1 cellular context compared by ENCODE assay signal in the genomic region with DNA sequence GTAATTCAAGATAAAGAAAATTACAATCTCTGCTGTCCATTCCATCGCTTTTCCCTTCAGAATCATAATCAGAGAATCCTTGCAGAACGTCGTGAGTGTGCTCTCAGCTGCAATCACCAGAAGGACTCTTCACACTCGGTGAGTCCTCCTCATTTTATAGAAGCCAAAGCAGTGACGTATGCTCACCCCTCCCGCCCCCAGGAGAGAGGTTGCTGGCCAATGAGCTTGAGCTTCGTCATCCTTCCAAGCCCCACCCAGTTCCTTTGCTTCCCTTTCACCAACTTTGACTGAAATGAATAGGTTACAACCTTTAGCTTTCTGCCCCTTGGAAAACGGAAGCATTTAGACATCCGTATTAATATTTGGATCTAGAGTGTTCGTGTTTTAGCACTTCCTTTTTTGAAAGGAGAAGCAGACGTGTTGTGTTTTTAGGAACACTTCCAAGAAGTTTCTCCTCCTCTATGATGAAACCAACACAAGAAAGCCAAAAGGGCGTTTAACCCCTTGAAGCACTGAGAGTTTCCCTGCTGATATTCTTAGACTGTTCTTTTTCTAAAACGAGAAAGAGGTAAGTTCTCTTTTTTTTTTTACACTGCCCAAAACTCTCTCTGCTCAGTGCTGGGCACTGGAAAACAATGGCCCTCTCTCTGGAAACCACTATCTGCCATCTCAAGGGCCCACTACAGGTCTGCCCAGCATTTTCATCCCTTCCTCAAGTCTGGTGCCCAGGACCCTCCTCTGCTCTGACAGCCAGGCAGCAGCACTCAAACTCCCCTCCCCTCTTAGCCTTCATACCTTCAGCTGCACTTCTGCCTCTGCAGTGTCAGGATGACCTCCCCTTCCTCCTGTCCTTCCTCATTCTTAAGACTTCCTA.
TF ChIP-seq lines count a peak whose summit lies in the region.

No MANE protein-coding gene starts in this region.

TF ChIP-seq in HEK293, 187 proteins besides CTCF, POLR2A, EP300 and RAD21 (continued from another document and continues in another):
- TF ChIP-seq SP3 (tag by site-specific recombination; IDR thresholded peaks at IDR 0.05) = peak; percentile 72
- TF ChIP-seq ZNF311 (tag by site-specific recombination; IDR thresholded peaks at IDR 0.05; ENCODE audit: borderline replicate concordance) = no peak
- TF ChIP-seq ZNF155 (tag by site-specific recombination; IDR thresholded peaks at IDR 0.05) = no peak
- TF ChIP-seq SETDB1 (IDR thresholded peaks at IDR 0.05; ENCODE audit: insufficient read length, low read length) = peak; percentile 82
- no peak for TF ChIP-seq ZNF654 (tag by site-specific recombination; IDR thresholded peaks at IDR 0.05; ENCODE audit: low read depth)
- TF ChIP-seq ZNF629 (tag by site-specific recombination; IDR thresholded peaks at IDR 0.05) = peak; percentile 72
- TF ChIP-seq SALL2 (tag by site-specific recombination; IDR thresholded peaks at IDR 0.05; ENCODE audit: borderline replicate concordance) = no peak
- TF ChIP-seq ZBTB20 (tag by site-specific recombination; IDR thresholded peaks at IDR 0.05) = peak; percentile 41; the same call in 1 of the 2 replicates
- no peak for TF ChIP-seq ZNF670 (tag by site-specific recombination; IDR thresholded peaks at IDR 0.05; ENCODE audit: low read depth)
- TF ChIP-seq, protein P1, sequence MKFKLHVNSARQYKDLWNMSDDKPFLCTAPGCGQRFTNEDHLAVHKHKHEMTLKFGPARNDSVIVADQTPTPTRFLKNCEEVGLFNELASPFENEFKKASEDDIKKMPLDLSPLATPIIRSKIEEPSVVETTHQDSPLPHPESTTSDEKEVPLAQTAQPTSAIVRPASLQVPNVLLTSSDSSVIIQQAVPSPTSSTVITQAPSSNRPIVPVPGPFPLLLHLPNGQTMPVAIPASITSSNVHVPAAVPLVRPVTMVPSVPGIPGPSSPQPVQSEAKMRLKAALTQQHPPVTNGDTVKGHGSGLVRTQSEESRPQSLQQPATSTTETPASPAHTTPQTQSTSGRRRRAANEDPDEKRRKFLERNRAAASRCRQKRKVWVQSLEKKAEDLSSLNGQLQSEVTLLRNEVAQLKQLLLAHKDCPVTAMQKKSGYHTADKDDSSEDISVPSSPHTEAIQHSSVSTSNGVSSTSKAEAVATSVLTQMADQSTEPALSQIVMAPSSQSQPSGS (tag by site-specific recombination; IDR thresholded peaks at IDR 0.05; ENCODE audit: low read depth) = peak; percentile 94
- TF ChIP-seq, protein P2, sequence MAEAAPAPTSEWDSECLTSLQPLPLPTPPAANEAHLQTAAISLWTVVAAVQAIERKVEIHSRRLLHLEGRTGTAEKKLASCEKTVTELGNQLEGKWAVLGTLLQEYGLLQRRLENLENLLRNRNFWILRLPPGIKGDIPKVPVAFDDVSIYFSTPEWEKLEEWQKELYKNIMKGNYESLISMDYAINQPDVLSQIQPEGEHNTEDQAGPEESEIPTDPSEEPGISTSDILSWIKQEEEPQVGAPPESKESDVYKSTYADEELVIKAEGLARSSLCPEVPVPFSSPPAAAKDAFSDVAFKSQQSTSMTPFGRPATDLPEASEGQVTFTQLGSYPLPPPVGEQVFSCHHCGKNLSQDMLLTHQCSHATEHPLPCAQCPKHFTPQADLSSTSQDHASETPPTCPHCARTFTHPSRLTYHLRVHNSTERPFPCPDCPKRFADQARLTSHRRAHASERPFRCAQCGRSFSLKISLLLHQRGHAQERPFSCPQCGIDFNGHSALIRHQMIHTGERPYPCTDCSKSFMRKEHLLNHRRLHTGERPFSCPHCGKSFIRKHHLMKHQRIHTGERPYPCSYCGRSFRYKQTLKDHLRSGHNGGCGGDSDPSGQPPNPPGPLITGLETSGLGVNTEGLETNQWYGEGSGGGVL (tag by site-specific recombination; IDR thresholded peaks at IDR 0.05) = peak; percentile 44
- TF ChIP-seq YY1 (tag by site-specific recombination; IDR thresholded peaks at IDR 0.05) = no peak
- no peak for TF ChIP-seq ZNF10 (tag by site-specific recombination; IDR thresholded peaks at IDR 0.05)
- no peak for TF ChIP-seq GLI4 (tag by site-specific recombination; IDR thresholded peaks at IDR 0.05)
- TF ChIP-seq HOXA7 (CRISPR knock-in tag; IDR thresholded peaks at IDR 0.05; ENCODE audit: borderline replicate concordance) = no peak
- TF ChIP-seq, protein P3, sequence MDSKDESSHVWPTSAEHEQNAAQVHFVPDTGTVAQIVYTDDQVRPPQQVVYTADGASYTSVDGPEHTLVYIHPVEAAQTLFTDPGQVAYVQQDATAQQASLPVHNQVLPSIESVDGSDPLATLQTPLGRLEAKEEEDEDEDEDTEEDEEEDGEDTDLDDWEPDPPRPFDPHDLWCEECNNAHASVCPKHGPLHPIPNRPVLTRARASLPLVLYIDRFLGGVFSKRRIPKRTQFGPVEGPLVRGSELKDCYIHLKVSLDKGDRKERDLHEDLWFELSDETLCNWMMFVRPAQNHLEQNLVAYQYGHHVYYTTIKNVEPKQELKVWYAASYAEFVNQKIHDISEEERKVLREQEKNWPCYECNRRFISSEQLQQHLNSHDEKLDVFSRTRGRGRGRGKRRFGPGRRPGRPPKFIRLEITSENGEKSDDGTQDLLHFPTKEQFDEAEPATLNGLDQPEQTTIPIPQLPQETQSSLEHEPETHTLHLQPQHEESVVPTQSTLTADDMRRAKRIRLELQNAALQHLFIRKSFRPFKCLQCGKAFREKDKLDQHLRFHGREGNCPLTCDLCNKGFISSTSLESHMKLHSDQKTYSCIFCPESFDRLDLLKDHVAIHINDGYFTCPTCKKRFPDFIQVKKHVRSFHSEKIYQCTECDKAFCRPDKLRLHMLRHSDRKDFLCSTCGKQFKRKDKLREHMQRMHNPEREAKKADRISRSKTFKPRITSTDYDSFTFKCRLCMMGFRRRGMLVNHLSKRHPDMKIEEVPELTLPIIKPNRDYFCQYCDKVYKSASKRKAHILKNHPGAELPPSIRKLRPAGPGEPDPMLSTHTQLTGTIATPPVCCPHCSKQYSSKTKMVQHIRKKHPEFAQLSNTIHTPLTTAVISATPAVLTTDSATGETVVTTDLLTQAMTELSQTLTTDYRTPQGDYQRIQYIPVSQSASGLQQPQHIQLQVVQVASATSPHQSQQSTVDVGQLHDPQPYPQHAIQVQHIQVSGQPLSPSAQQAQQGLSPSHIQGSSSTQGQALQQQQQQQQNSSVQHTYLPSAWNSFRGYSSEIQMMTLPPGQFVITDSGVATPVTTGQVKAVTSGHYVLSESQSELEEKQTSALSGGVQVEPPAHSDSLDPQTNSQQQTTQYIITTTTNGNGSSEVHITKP (tag by site-specific recombination; IDR thresholded peaks at IDR 0.05) = peak; percentile 87
- TF ChIP-seq ZNF24 (tag by site-specific recombination; IDR thresholded peaks at IDR 0.05) = no peak; the same call in 1 of the 2 replicates
- peak; percentile 52; the same call in 1 of the 2 replicates for TF ChIP-seq ZNF660 (tag by site-specific recombination; IDR thresholded peaks at IDR 0.05)
- TF ChIP-seq, protein P4, sequence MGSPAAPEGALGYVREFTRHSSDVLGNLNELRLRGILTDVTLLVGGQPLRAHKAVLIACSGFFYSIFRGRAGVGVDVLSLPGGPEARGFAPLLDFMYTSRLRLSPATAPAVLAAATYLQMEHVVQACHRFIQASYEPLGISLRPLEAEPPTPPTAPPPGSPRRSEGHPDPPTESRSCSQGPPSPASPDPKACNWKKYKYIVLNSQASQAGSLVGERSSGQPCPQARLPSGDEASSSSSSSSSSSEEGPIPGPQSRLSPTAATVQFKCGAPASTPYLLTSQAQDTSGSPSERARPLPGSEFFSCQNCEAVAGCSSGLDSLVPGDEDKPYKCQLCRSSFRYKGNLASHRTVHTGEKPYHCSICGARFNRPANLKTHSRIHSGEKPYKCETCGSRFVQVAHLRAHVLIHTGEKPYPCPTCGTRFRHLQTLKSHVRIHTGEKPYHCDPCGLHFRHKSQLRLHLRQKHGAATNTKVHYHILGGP (tag by site-specific recombination; IDR thresholded peaks at IDR 0.05) = peak; percentile 79
- TF ChIP-seq, protein P5, sequence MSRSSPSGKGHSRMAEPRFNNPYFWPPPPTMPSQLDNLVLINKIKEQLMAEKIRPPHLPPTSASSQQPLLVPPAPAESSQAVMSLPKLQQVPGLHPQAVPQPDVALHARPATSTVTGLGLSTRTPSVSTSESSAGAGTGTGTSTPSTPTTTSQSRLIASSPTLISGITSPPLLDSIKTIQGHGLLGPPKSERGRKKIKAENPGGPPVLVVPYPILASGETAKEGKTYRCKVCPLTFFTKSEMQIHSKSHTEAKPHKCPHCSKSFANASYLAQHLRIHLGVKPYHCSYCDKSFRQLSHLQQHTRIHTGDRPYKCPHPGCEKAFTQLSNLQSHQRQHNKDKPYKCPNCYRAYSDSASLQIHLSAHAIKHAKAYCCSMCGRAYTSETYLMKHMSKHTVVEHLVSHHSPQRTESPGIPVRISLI (tag by site-specific recombination; IDR thresholded peaks at IDR 0.05) = peak; percentile 62
- TF ChIP-seq ZSCAN23 (tag by site-specific recombination; IDR thresholded peaks at IDR 0.05) = no peak
- TF ChIP-seq, protein P6, sequence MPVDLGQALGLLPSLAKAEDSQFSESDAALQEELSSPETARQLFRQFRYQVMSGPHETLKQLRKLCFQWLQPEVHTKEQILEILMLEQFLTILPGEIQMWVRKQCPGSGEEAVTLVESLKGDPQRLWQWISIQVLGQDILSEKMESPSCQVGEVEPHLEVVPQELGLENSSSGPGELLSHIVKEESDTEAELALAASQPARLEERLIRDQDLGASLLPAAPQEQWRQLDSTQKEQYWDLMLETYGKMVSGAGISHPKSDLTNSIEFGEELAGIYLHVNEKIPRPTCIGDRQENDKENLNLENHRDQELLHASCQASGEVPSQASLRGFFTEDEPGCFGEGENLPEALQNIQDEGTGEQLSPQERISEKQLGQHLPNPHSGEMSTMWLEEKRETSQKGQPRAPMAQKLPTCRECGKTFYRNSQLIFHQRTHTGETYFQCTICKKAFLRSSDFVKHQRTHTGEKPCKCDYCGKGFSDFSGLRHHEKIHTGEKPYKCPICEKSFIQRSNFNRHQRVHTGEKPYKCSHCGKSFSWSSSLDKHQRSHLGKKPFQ (tag by site-specific recombination; IDR thresholded peaks at IDR 0.05) = 0 out of 2 replicates have a peak, but pooled peaks have one; percentile 59
- peak; percentile 92 for TF ChIP-seq ZNF677 (tag by site-specific recombination; IDR thresholded peaks at IDR 0.05)
- TF ChIP-seq, protein P7, sequence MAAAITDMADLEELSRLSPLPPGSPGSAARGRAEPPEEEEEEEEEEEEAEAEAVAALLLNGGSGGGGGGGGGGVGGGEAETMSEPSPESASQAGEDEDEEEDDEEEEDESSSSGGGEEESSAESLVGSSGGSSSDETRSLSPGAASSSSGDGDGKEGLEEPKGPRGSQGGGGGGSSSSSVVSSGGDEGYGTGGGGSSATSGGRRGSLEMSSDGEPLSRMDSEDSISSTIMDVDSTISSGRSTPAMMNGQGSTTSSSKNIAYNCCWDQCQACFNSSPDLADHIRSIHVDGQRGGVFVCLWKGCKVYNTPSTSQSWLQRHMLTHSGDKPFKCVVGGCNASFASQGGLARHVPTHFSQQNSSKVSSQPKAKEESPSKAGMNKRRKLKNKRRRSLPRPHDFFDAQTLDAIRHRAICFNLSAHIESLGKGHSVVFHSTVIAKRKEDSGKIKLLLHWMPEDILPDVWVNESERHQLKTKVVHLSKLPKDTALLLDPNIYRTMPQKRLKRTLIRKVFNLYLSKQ (tag by site-specific recombination; IDR thresholded peaks at IDR 0.05; ENCODE audit: borderline replicate concordance) = no peak
- 0 out of 2 replicates have a peak, but pooled peaks have one; percentile 31 for TF ChIP-seq YY2 (tag by site-specific recombination; IDR thresholded peaks at IDR 0.05)
- TF ChIP-seq ZNF16 (tag by site-specific recombination; IDR thresholded peaks at IDR 0.05; ENCODE audit: low read depth) = no peak
- TF ChIP-seq ZNF560 (tag by site-specific recombination; IDR thresholded peaks at IDR 0.05; ENCODE audit: borderline replicate concordance) = no peak
- TF ChIP-seq, protein P8, sequence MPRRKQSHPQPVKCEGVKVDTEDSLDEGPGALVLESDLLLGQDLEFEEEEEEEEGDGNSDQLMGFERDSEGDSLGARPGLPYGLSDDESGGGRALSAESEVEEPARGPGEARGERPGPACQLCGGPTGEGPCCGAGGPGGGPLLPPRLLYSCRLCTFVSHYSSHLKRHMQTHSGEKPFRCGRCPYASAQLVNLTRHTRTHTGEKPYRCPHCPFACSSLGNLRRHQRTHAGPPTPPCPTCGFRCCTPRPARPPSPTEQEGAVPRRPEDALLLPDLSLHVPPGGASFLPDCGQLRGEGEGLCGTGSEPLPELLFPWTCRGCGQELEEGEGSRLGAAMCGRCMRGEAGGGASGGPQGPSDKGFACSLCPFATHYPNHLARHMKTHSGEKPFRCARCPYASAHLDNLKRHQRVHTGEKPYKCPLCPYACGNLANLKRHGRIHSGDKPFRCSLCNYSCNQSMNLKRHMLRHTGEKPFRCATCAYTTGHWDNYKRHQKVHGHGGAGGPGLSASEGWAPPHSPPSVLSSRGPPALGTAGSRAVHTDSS (tag by site-specific recombination; IDR thresholded peaks at IDR 0.05) = peak; percentile 62
- no peak for TF ChIP-seq ZNF23 (tag by site-specific recombination; IDR thresholded peaks at IDR 0.05; ENCODE audit: borderline replicate concordance)
- no peak for TF ChIP-seq RBAK (tag by site-specific recombination; IDR thresholded peaks at IDR 0.05)
- TF ChIP-seq GLI2 (tag by site-specific recombination; IDR thresholded peaks at IDR 0.05; ENCODE audit: borderline replicate concordance, low read depth) = no peak
- no peak for TF ChIP-seq MEIS1 (CRISPR knock-in tag; IDR thresholded peaks at IDR 0.05; ENCODE audit: borderline replicate concordance)
- TF ChIP-seq ZFP37 (tag by site-specific recombination; IDR thresholded peaks at IDR 0.05) = no peak
- TF ChIP-seq ZBTB8A (tag by site-specific recombination; IDR thresholded peaks at IDR 0.05) = no peak
- TF ChIP-seq ZNF404 (tag by site-specific recombination; IDR thresholded peaks at IDR 0.05) = no peak
- no peak for TF ChIP-seq ZNF133 (tag by site-specific recombination; IDR thresholded peaks at IDR 0.05)
- TF ChIP-seq KLF9 (tag by site-specific recombination; IDR thresholded peaks at IDR 0.05; ENCODE audit: low read depth) = 0 out of 2 replicates have a peak, but pooled peaks have one; percentile 16
- no peak for TF ChIP-seq ZNF223 (tag by site-specific recombination; IDR thresholded peaks at IDR 0.05)
- TF ChIP-seq ZNF138 (tag by site-specific recombination; IDR thresholded peaks at IDR 0.05; ENCODE audit: borderline replicate concordance) = no peak
- peak; percentile 35 for TF ChIP-seq ZBTB48 (tag by site-specific recombination; IDR thresholded peaks at IDR 0.05)
- TF ChIP-seq KLF16 (tag by site-specific recombination; IDR thresholded peaks at IDR 0.05) = peak; percentile 24; the same call in 1 of the 2 replicates
- peak; percentile 76 for TF ChIP-seq SP2 (tag by site-specific recombination; IDR thresholded peaks at IDR 0.05)
- TF ChIP-seq, protein P9, sequence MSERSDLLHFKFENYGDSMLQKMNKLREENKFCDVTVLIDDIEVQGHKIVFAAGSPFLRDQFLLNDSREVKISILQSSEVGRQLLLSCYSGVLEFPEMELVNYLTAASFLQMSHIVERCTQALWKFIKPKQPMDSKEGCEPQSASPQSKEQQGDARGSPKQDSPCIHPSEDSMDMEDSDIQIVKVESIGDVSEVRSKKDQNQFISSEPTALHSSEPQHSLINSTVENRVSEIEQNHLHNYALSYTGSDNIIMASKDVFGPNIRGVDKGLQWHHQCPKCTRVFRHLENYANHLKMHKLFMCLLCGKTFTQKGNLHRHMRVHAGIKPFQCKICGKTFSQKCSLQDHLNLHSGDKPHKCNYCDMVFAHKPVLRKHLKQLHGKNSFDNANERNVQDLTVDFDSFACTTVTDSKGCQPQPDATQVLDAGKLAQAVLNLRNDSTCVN (tag by site-specific recombination; optimal IDR thresholded peaks at IDR 0.05) = no peak
- TF ChIP-seq ZNF501 (tag by site-specific recombination; IDR thresholded peaks at IDR 0.05) = no peak
- TF ChIP-seq KLF8 (tag by site-specific recombination; IDR thresholded peaks at IDR 0.05) = peak; percentile 71
